Comparison of ENCODE assay signal across 25 cellular contexts in the genomic region with DNA sequence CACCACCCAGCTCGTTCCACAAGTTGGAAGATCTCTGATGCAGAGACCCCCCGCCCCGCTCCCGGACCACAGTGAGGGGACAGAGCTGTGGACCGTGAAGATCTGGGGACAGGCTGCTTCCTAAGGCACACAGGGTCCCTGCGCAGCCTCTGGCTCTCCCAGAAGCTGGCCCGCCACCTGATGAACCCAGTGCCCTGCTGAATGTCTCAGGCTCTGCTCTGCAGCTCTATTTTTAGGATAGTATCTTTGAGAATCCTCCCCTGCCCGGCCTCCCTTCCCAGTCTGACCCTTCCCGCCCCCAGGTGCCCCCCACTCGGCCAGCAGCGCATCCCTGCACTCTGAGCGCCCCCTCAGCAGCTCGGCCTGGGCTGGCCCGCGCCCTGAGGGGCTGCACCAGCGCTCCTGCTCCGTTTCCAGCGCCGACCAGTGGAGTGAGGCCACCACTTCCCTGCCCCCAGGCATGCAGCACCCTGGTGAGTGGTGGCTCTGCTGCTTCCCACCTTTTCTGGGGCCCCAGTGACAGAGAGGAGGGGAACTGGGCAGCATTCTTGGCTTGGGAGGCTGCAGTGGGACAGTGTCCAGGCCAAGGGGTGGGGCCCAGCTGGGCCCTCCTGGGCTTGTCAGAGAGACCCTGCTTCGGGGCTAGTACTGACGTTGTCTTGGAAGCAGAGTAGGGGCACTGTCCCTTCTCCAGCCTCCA. TPM values are rescaled to one million over a fixed set of nuclear protein-coding genes. Genes with fewer than 3 reads are reported as not detected.
A peak's percentile ranks its signal among the peaks of the same experiment; 100 is the strongest.
DNase-seq lines count a peak whose midpoint lies in the region; ATAC-seq and TF ChIP-seq lines count a peak whose summit lies in the region.
"Had no signal": no experiment of that assay in that cellular context is flagged by ENCODE, and none has a peak within 500 bp of the region (broad histone marks: within the 10 kb centered on the region; RNA-seq: fewer than 3 reads in every experiment).

No MANE protein-coding gene starts in this region.

- H3K36me3 ChIP-seq in left lung (peaks cover 0 to 100% of the 10 kb centered on the region in 2 donors), upper lobe of right lung (peaks cover 95% of the 10 kb centered on the region)

- H3K4me3 ChIP-seq in left lung (no peak overlapping the region), upper lobe of right lung (no peak overlapping the region)
- H3K4me3 ChIP-seq: A549, BLaER1, gastroesophageal sphincter, lung, SK-N-MC, vagina had no signal

- H3K4me1 ChIP-seq in left lung (no peaks in the 10 kb centered on the region), upper lobe of right lung (no peaks in the 10 kb centered on the region)
- H3K4me1 ChIP-seq: A549, gastroesophageal sphincter, vagina had no signal

- no peaks in the 10 kb centered on the region for H3K27me3 Mint-ChIP-seq in activated T-cell treated with anti-CD3 and anti-CD28 coated beads, Interleukin-2, amount 50 U/mL, for 4 hours (ENCODE audit: low read depth)
- H3K27me3 Mint-ChIP-seq: progenitor cell of endocrine pancreas had no signal

- peak; percentile 1 for DNase-seq in activated T-cell treated with anti-CD3 and anti-CD28 coated beads, Interleukin-2, amount 50 U/mL, for 4 hours
- no peak for DNase-seq in activated T-cell treated with anti-CD3 and anti-CD28 coated beads for 4 hours
- DNase-seq in Right ventricle myocardium superior = peak; percentile 47
- DNase-seq in left lung = peak; percentile 29 to 71
- peak; percentile 61 for DNase-seq in upper lobe of right lung
- no peak for DNase-seq in DMS79 treated with DMSO at 0.1 percent for 48 hours (lab: John Stamatoyannopoulos, UW)
- no peak for DNase-seq in ecto neural progenitor cell (ENCODE audit: low spot score)
- no peak for DNase-seq in T-helper 2 cell
- DNase-seq: activated CD4-positive, alpha-beta T cell treated with anti-CD3 and anti-CD28 coated beads for 1 hour; activated gamma-delta T cell; KBM-7; NCI-H187; T-helper 9 cell had no signal

- intact Hi-C loops in Right ventricle myocardium superior (cut with DNase I) (no loop called here), left lung (cut with DNase I) (no loop called here), upper lobe of right lung (cut with DNase I) (no loop called here)

- H3K27me3 ChIP-seq in left lung (no peaks in the 10 kb centered on the region), upper lobe of right lung (no peaks in the 10 kb centered on the region)
- H3K27me3 ChIP-seq: BLaER1, gastroesophageal sphincter, vagina had no signal

- H3K36me3 Mint-ChIP-seq in activated T-cell treated with anti-CD3 and anti-CD28 coated beads, Interleukin-2, amount 50 U/mL, for 4 hours (ENCODE audit: insufficient read depth) = peaks cover 15% of the 10 kb centered on the region

- H3K9me3 Mint-ChIP-seq in activated T-cell treated with anti-CD3 and anti-CD28 coated beads, Interleukin-2, amount 50 U/mL, for 4 hours = no peaks in the 10 kb centered on the region
- H3K9me3 Mint-ChIP-seq: nephron had no signal

- H3K9me3 ChIP-seq in left lung (no peaks in the 10 kb centered on the region), upper lobe of right lung (no peaks in the 10 kb centered on the region)
- H3K9me3 ChIP-seq: A549, BLaER1, gastroesophageal sphincter, vagina had no signal

- H3K4me3 Mint-ChIP-seq in activated T-cell treated with anti-CD3 and anti-CD28 coated beads, Interleukin-2, amount 50 U/mL, for 4 hours = no peak overlapping the region
- H3K4me3 Mint-ChIP-seq: nephron had no signal

- no peaks in the 10 kb centered on the region for H3K4me1 Mint-ChIP-seq in activated T-cell treated with anti-CD3 and anti-CD28 coated beads, Interleukin-2, amount 50 U/mL, for 4 hours (ENCODE audit: low read depth)

- H3K27ac ChIP-seq in left lung (no peak overlapping the region), upper lobe of right lung (no peak overlapping the region)
- H3K27ac ChIP-seq: A549, BLaER1, gastroesophageal sphincter, SK-N-MC, vagina had no signal

- TF ChIP-seq CTCF in left lung (IDR thresholded peaks at IDR 0.05) = no peak
- TF ChIP-seq CTCF in upper lobe of right lung (IDR thresholded peaks at IDR 0.05) = no peak

- ATAC-seq in activated T-cell treated with anti-CD3 and anti-CD28 coated beads, Interleukin-2, amount 50 U/mL, for 4 hours = no peak
- ATAC-seq in Right ventricle myocardium superior (ENCODE audit: poor library complexity) (peak; percentile 52), left lung (no peak), upper lobe of right lung (no peak)
- ATAC-seq: A549, esophagus mucosa, gastroesophageal sphincter, HCT116 had no signal

RNA-seq across cellular contexts. Expression of a gene that starts 29.5 kb away (rescaled TPM):
- not detected for total RNA-seq in activated T-cell treated with anti-CD3 and anti-CD28 coated beads, Interleukin-2, amount 50 U/mL, for 4 hours
- total RNA-seq in Right ventricle myocardium superior = 2.7 TPM
- not detected for total RNA-seq in left lung
- not detected for total RNA-seq in upper lobe of right lung
- total RNA-seq: bronchial epithelial cell, esophagus mucosa, gastroesophageal sphincter, lung, subcutaneous adipose tissue, vagina had no signal

RNA-seq across cellular contexts. Expression of a gene that starts 49.1 kb away (rescaled TPM):
- not detected for total RNA-seq in activated T-cell treated with anti-CD3 and anti-CD28 coated beads, Interleukin-2, amount 50 U/mL, for 4 hours
- total RNA-seq in Right ventricle myocardium superior = 42.6 TPM
- not detected for total RNA-seq in left lung
- not detected for total RNA-seq in upper lobe of right lung
- total RNA-seq: bronchial epithelial cell, esophagus mucosa, gastroesophageal sphincter, lung, progenitor cell of endocrine pancreas, subcutaneous adipose tissue, vagina had no signal

RNA-seq across cellular contexts. Expression of a gene that starts 51.7 kb away (rescaled TPM):
- total RNA-seq in activated T-cell treated with anti-CD3 and anti-CD28 coated beads, Interleukin-2, amount 50 U/mL, for 4 hours = 10 to 100 TPM; 29.7 to 46.3 (median 35.1) TPM
- total RNA-seq in Right ventricle myocardium superior = 62.7 TPM
- total RNA-seq in left lung = 100 to 1,000 TPM; 161 to 167 TPM
- 152 TPM for total RNA-seq in upper lobe of right lung

RNA-seq across cellular contexts. Expression of a gene that starts 54.7 kb away (rescaled TPM):
- 10 to 100 TPM; 70.3 to 85.3 (median 71.8) TPM for total RNA-seq in activated T-cell treated with anti-CD3 and anti-CD28 coated beads, Interleukin-2, amount 50 U/mL, for 4 hours
- total RNA-seq in Right ventricle myocardium superior = 33.9 TPM
- 10 to 100 TPM; 39.6 to 49.1 TPM for total RNA-seq in left lung
- 36.3 TPM for total RNA-seq in upper lobe of right lung

RNA-seq across cellular contexts. Expression of a gene that starts 57.4 kb away (rescaled TPM):
- total RNA-seq in activated T-cell treated with anti-CD3 and anti-CD28 coated beads, Interleukin-2, amount 50 U/mL, for 4 hours = 100 to 1,000 TPM in 2 of 3 donors, 10 to 100 TPM in 1; 96.5 to 111 (median 104) TPM
- total RNA-seq in Right ventricle myocardium superior (81.1 TPM), left lung (10 to 100 TPM; 63.5 to 65.7 TPM), upper lobe of right lung (54.2 TPM)

Comparison
In these comparisons a context has a peak if more than half of its experiments do, and no peak if none do; other contexts are left out.
1. DNase-seq: peak in activated T-cell treated with anti-CD3 and anti-CD28 coated beads, Interleukin-2, amount 50 U/mL, for 4 hours (single experiment), Right ventricle myocardium superior (single experiment), left lung (2 of 2) and upper lobe of right lung (single experiment); none in activated T-cell treated with anti-CD3 and anti-CD28 coated beads for 4 hours (single experiment), DMS79 treated with DMSO at 0.1 percent for 48 hours (single experiment), ecto neural progenitor cell (single experiment) and T-helper 2 cell (0 of 5).
2. RNA of a gene that starts 49.1 kb away (total RNA-seq): 42.6 TPM in Right ventricle myocardium superior (single experiment); not detected in activated T-cell treated with anti-CD3 and anti-CD28 coated beads, Interleukin-2, amount 50 U/mL, for 4 hours, not detected in left lung and not detected in upper lobe of right lung (single experiment); every median in the first group is over 10 times any median in the second.